ENCODE assay signal across 8 cellular contexts in the genomic region with DNA sequence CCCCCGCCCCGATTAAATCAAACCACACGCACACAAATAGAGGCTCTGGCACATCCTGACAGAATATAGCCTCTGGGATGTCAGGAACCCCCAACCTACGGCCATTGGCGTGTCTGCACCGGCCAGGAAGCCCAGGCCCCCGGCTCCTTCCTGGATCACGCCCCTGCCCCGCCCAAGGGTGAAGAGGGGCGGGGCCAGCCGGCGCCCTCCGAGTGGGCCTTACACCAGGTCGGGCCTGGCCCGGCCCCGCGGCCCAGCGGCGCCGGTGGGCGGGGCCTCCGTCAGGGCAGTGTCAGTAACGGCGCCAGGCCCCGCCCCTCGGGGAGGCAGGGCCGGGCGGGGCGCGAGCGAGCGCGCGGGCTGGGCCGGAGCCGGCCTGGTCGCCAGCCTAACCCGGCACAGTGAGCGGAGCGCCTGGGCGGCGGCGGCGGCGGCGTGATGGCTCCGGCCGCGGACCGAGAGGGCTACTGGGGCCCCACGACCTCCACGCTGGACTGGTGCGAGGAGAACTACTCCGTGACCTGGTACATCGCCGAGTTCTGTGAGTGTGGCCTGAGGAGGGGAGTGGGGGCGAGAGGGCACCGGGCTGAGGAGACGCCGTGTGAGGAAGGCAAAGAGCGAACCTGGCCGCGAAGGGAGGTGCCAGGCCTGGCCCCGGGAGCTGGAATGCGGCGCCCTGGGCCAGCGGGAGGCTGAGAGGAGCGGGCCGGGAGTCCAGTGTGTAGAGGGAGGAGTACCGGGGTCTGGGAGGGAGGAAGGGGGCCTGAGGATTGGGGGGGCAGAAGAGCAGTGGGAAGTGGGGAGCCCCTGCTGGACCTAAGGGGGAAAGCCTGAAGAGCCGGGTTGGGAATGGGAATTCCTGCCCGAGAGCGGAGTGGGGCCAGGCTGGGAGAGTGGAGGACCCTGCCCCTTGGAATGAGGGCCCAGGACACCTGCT. TPM values are rescaled to one million over a fixed set of nuclear protein-coding genes. Genes with fewer than 3 reads are reported as not detected.
A peak's percentile ranks its signal among the peaks of the same experiment; 100 is the strongest.
DNase-seq lines count a peak whose midpoint lies in the region; ATAC-seq and TF ChIP-seq lines count a peak whose summit lies in the region.

A gene (plus strand): TSS at position 380 of the 937 bp plus-strand sequence. CDS start 59 bp downstream, at position 439.

- H3K36me3 Mint-ChIP-seq in CD4-positive, alpha-beta memory T cell = no peaks in the 10 kb centered on the region
- no peaks in the 10 kb centered on the region for H3K36me3 Mint-ChIP-seq in activated CD4-positive, alpha-beta memory T cell treated with anti-CD3 and anti-CD28 coated beads for 36 hours

- DNase-seq in CD4-positive, alpha-beta memory T cell = peak; percentile 69 to 80 (median 71)
- DNase-seq in NCI-H774 (lab: John Stamatoyannopoulos, UW) (peak; percentile 94), ecto neural progenitor cell (ENCODE audit: low spot score) (peak; percentile 94), lung (ENCODE audit: low spot score) (peak; percentile 91)
- peak; percentile 91 for DNase-seq in activated CD4-positive, alpha-beta memory T cell treated with anti-CD3 and anti-CD28 coated beads for 36 hours
- DNase-seq in stimulated activated CD4-positive, alpha-beta T cell treated with anti-CD3 and anti-CD28 coated beads, TNF-alpha, amount 100 ng/mL, for 4 hours (ENCODE audit: low read depth in 3 of 3) = peak; percentile 53 to 79 (median 66)

- peaks cover 14 to 28% (median 17%) of the 10 kb centered on the region in 4 donors for H3K4me1 Mint-ChIP-seq in CD4-positive, alpha-beta memory T cell
- peaks cover 15% of the 10 kb centered on the region for H3K4me1 Mint-ChIP-seq in activated CD4-positive, alpha-beta memory T cell treated with anti-CD3 and anti-CD28 coated beads for 36 hours (ENCODE audit: low read depth)

- no peaks in the 10 kb centered on the region for H3K9me3 Mint-ChIP-seq in CD4-positive, alpha-beta memory T cell
- H3K9me3 Mint-ChIP-seq in activated CD4-positive, alpha-beta memory T cell treated with anti-CD3 and anti-CD28 coated beads for 36 hours = no peaks in the 10 kb centered on the region

- CTCF ChIA-PET in CD4-positive, alpha-beta memory T cell (lab: Charles Lee; ENCODE audit: partially characterized antibody) = interaction anchor here (1.4 to 1.7 kb wide), 2 partner anchors 58 to 59 kb away, joined by 6 read pairs; no protein-coding TSS in a partner anchor
- CTCF ChIA-PET in activated CD4-positive, alpha-beta memory T cell treated with anti-CD3 and anti-CD28 coated beads for 36 hours (lab: Charles Lee) = interaction anchor here (0.6 kb wide), 1 partner anchor 1280 kb away, joined by 3 read pairs; no protein-coding TSS in a partner anchor

- H3K27me3 Mint-ChIP-seq in CD4-positive, alpha-beta memory T cell = no peaks in the 10 kb centered on the region
- H3K27me3 Mint-ChIP-seq in activated CD4-positive, alpha-beta memory T cell treated with anti-CD3 and anti-CD28 coated beads for 36 hours = no peaks in the 10 kb centered on the region

- TF ChIP-seq CTCF in lung (IDR thresholded peaks at IDR 0.05; ENCODE audit: control extremely low read depth, extremely low read depth) = no peak

- H3K27ac Mint-ChIP-seq in CD4-positive, alpha-beta memory T cell = peak within 1 kb of the TSS; percentile 36 to 92 (median 89)
- no peak within 1 kb of the TSS for H3K27ac Mint-ChIP-seq in activated CD4-positive, alpha-beta memory T cell treated with anti-CD3 and anti-CD28 coated beads for 36 hours

- H3K4me3 ChIP-seq in CD4-positive, alpha-beta memory T cell (ENCODE audit: low read length in 2 of 2) = peak within 1 kb of the TSS; percentile 60 to 61
- H3K4me3 ChIP-seq in lung = peak within 1 kb of the TSS; percentile 81

- no peaks in the 10 kb centered on the region for H3K9me3 ChIP-seq in CD4-positive, alpha-beta memory T cell (ENCODE audit: control insufficient read depth in 1 of 2, low read length in 2 of 2)
- no peaks in the 10 kb centered on the region for H3K9me3 ChIP-seq in lung (ENCODE audit: control insufficient read depth in 2 of 2, insufficient read depth in 1 of 2, low read length in 1 of 2)

- H3K36me3 ChIP-seq in CD4-positive, alpha-beta memory T cell (ENCODE audit: insufficient read depth, low read length) = no peaks in the 10 kb centered on the region
- no peaks in the 10 kb centered on the region for H3K36me3 ChIP-seq in lung (ENCODE audit: control insufficient read depth in 2 of 2, insufficient read depth in 2 of 2, low read length in 2 of 2)

- peak within 1 kb of the TSS; percentile 61 for H3K27ac ChIP-seq in CD4-positive, alpha-beta memory T cell (ENCODE audit: low read depth, low read length)
- H3K27ac ChIP-seq in lung (ENCODE audit: low read depth in 1 of 2, low read length in 1 of 2) = peak within 1 kb of the TSS; percentile 92 to 94

- whole genome bisulfite sequencing in lung, 2 donors = 1 to 2% methylated on average over 51 to 73 of the region's 73 CpGs

- ATAC-seq in GM19372 (IDR thresholded peaks at IDR 0.05; ENCODE audit: low read depth, unreplicated experiment) (peak; percentile 98), HG03521 (IDR thresholded peaks at IDR 0.05; ENCODE audit: unreplicated experiment) (peak; percentile 98), lung (ENCODE audit: insufficient read depth, low FRiP score) (peak; percentile 100)

- no peaks in the 10 kb centered on the region for H3K27me3 ChIP-seq in CD4-positive, alpha-beta memory T cell (ENCODE audit: insufficient read depth, low read length)
- no peaks in the 10 kb centered on the region for H3K27me3 ChIP-seq in lung (ENCODE audit: control insufficient read depth, insufficient read depth)

- peak within 1 kb of the TSS; percentile 84 to 90 (median 88) for H3K4me3 Mint-ChIP-seq in CD4-positive, alpha-beta memory T cell
- H3K4me3 Mint-ChIP-seq in activated CD4-positive, alpha-beta memory T cell treated with anti-CD3 and anti-CD28 coated beads for 36 hours = peak within 1 kb of the TSS; percentile 80

- POLR2A ChIA-PET in CD4-positive, alpha-beta memory T cell (lab: Charles Lee; ENCODE audit: partially characterized antibody) = interaction anchor here (1.2 kb wide), 1 partner anchor 61 kb away, joined by 5 read pairs; no protein-coding TSS in a partner anchor
- POLR2A ChIA-PET in activated CD4-positive, alpha-beta memory T cell treated with anti-CD3 and anti-CD28 coated beads for 36 hours (lab: Charles Lee) = no interaction called here

- intact Hi-C loops in CD4-positive, alpha-beta memory T cell (cut with micrococcal nuclease) = no loop called here
- intact Hi-C loops in activated CD4-positive, alpha-beta memory T cell treated with anti-CD3 and anti-CD28 coated beads for 36 hours (cut with micrococcal nuclease) = loop anchor here (1.0 to 5.0 kb wide), 5 partner anchors 50 to 611 kb away; a partner anchor contains a TSS

- H3K4me1 ChIP-seq in CD4-positive, alpha-beta memory T cell (ENCODE audit: insufficient read depth, low read length) = peaks cover 22% of the 10 kb centered on the region
- peaks cover 9 to 10% of the 10 kb centered on the region in 2 donors for H3K4me1 ChIP-seq in lung (ENCODE audit: control insufficient read depth in 2 of 2, insufficient read depth in 2 of 2, low read length in 2 of 2)

RNA-seq across cellular contexts. Expression of the gene that starts here (rescaled TPM):
- 1 to 10 TPM; 5.7 to 6.8 TPM for total RNA-seq in CD4-positive, alpha-beta memory T cell
- 1 to 10 TPM; 2.9 to 4.4 TPM for polyA plus RNA-seq in CD4-positive, alpha-beta memory T cell
- 10 to 100 TPM; 10.5 to 10.9 TPM for total RNA-seq in activated CD4-positive, alpha-beta memory T cell treated with anti-CD3 and anti-CD28 coated beads for 36 hours
- 10 to 100 TPM; 14.4 to 37.0 TPM for total RNA-seq in lung
- 10 to 100 TPM in 1 of 2 donors, 1 to 10 TPM in 1; 7.9 to 11.1 TPM for polyA plus RNA-seq in lung

Comparison
In these comparisons a context has a peak if more than half of its experiments do, and no peak if none do; other contexts are left out.
1. Peak in every context shown above with its lines: DNase-seq, ATAC-seq, H3K4me3 ChIP-seq and H3K27ac ChIP-seq.